Comparison of ENCODE assay signal across 8 cellular contexts in genomic region chr10:100998183-100998990, GRCh38. TPM values are rescaled to one million over a fixed set of nuclear protein-coding genes. Genes with fewer than 3 reads are reported as not detected.
DNase-seq lines count a peak whose midpoint lies in the region; ATAC-seq and TF ChIP-seq lines count a peak whose summit lies in the region.

No MANE protein-coding gene starts in this region.

- H3K4me3 Mint-ChIP-seq in CD8-positive, alpha-beta memory T cell: peak overlapping the region; percentile 85 to 99 (median 89)
- H3K4me3 Mint-ChIP-seq in T-helper 1 cell treated with Interleukin-12 subunit alpha and Interleukin-12 subunit beta and Interleukin-4 antibody, amounts not matched to agents 30 μg/mL and 1 μg/mL, for 36 hours: peak overlapping the region; percentile 88

- peak overlapping the region; percentile 72 for H3K4me3 ChIP-seq in CD8-positive, alpha-beta memory T cell (ENCODE audit: low read length)
- peak overlapping the region; percentile 96 for H3K4me3 ChIP-seq in left ventricle myocardium inferior

- ATAC-seq in GM21825 (IDR thresholded peaks at IDR 0.05; ENCODE audit: unreplicated experiment): peak; percentile 30
- ATAC-seq in HG03520 (IDR thresholded peaks at IDR 0.05; ENCODE audit: unreplicated experiment): no peak

- H3K27ac ChIP-seq in CD8-positive, alpha-beta memory T cell (ENCODE audit: low read depth, low read length): peak overlapping the region; percentile 78
- H3K27ac ChIP-seq in left ventricle myocardium inferior (replicated peaks): peak overlapping the region; percentile 100

- intact Hi-C loops in left ventricle myocardium inferior (cut with micrococcal nuclease) (no loop called here), posterior vena cava (cut with DNase I) (loop anchor here in 1 of 2 donors (2.0 kb wide), 1 partner anchor 14 kb away; no protein-coding TSS in a partner anchor)

- POLR2A ChIA-PET in CD8-positive, alpha-beta memory T cell (lab: Charles Lee): interaction anchor here (0.8 to 1.9 kb wide), 4 partner anchors 10 to 52 kb away, joined by 3 to 10 read pairs (median 5); partner anchors contain the start of genes MRPL43 and TWNK

- H3K27me3 ChIP-seq in CD8-positive, alpha-beta memory T cell (ENCODE audit: insufficient read depth, low read length, poor library complexity, severe bottlenecking): no peaks in the 10 kb centered on the region
- no peaks in the 10 kb centered on the region for H3K27me3 ChIP-seq in left ventricle myocardium inferior (ENCODE audit: low read depth)

- peaks cover 21 to 35% (median 23%) of the 10 kb centered on the region in 3 donors for H3K4me1 Mint-ChIP-seq in CD8-positive, alpha-beta memory T cell
- H3K4me1 Mint-ChIP-seq in T-helper 1 cell treated with Interleukin-12 subunit alpha and Interleukin-12 subunit beta and Interleukin-4 antibody, amounts not matched to agents 30 μg/mL and 1 μg/mL, for 36 hours (ENCODE audit: low read depth): peaks cover 18% of the 10 kb centered on the region

- H3K4me1 ChIP-seq in CD8-positive, alpha-beta memory T cell (ENCODE audit: insufficient read depth, low read length): peaks cover 24% of the 10 kb centered on the region
- peaks cover 69% of the 10 kb centered on the region for H3K4me1 ChIP-seq in left ventricle myocardium inferior

- CTCF ChIA-PET in CD8-positive, alpha-beta memory T cell (lab: Charles Lee): interaction anchor here (0.8 to 6.5 kb wide), 18 partner anchors 11 to 437 kb away, joined by 3 to 98 read pairs (median 6); partner anchors contain the start of genes MRPL43, PDZD7, SEMA4G and SFXN3

- no peaks in the 10 kb centered on the region for H3K27me3 Mint-ChIP-seq in CD8-positive, alpha-beta memory T cell
- no peaks in the 10 kb centered on the region for H3K27me3 Mint-ChIP-seq in T-helper 1 cell treated with Interleukin-12 subunit alpha and Interleukin-12 subunit beta and Interleukin-4 antibody, amounts not matched to agents 30 μg/mL and 1 μg/mL, for 36 hours (ENCODE audit: low read depth)

- peak overlapping the region; percentile 85 to 97 (median 92) for H3K27ac Mint-ChIP-seq in CD8-positive, alpha-beta memory T cell
- peak overlapping the region; percentile 87 for H3K27ac Mint-ChIP-seq in T-helper 1 cell treated with Interleukin-12 subunit alpha and Interleukin-12 subunit beta and Interleukin-4 antibody, amounts not matched to agents 30 μg/mL and 1 μg/mL, for 36 hours

- no peaks in the 10 kb centered on the region for H3K9me3 ChIP-seq in CD8-positive, alpha-beta memory T cell (ENCODE audit: low read length)
- no peaks in the 10 kb centered on the region for H3K9me3 ChIP-seq in left ventricle myocardium inferior (replicated peaks)

- DNase-seq in CD8-positive, alpha-beta memory T cell: peak; percentile 54 to 81 (median 56)
- DNase-seq in NCI-H146 (lab: John Stamatoyannopoulos, UW) (peak; percentile 96), anterior cingulate cortex (lab: John Stamatoyannopoulos, UW) (peak; percentile 5 to 96 (median 84)), left ventricle myocardium inferior (peak; percentile 84), posterior vena cava (ENCODE audit: low spot score) (peak; percentile 91)

- H3K36me3 ChIP-seq in CD8-positive, alpha-beta memory T cell (ENCODE audit: insufficient read depth, low read length): no peaks in the 10 kb centered on the region
- H3K36me3 ChIP-seq in left ventricle myocardium inferior: peaks cover 18% of the 10 kb centered on the region

- TF ChIP-seq CTCF in left ventricle myocardium inferior (IDR thresholded peaks at IDR 0.05; ENCODE audit: borderline replicate concordance): no peak

- peaks cover 0 to 32% (median 3%) of the 10 kb centered on the region in 3 donors for H3K36me3 Mint-ChIP-seq in CD8-positive, alpha-beta memory T cell
- H3K36me3 Mint-ChIP-seq in T-helper 1 cell treated with Interleukin-12 subunit alpha and Interleukin-12 subunit beta and Interleukin-4 antibody, amounts not matched to agents 30 μg/mL and 1 μg/mL, for 36 hours (ENCODE audit: low read depth): peaks cover 11% of the 10 kb centered on the region

- H3K9me3 Mint-ChIP-seq in CD8-positive, alpha-beta memory T cell: no peaks in the 10 kb centered on the region
- no peaks in the 10 kb centered on the region for H3K9me3 Mint-ChIP-seq in T-helper 1 cell treated with Interleukin-12 subunit alpha and Interleukin-12 subunit beta and Interleukin-4 antibody, amounts not matched to agents 30 μg/mL and 1 μg/mL, for 36 hours

RNA-seq across cellular contexts. Expression of gene LZTS2, which starts 1.2 kb away (rescaled TPM):
- total RNA-seq in CD8-positive, alpha-beta memory T cell: 10 to 100 TPM; 10.9 to 11.5 TPM
- polyA plus RNA-seq in CD8-positive, alpha-beta memory T cell: 19.7 TPM
- total RNA-seq in left ventricle myocardium inferior: 35.6 TPM
- total RNA-seq in posterior vena cava: 10 to 100 TPM; 71.4 to 91.3 TPM

RNA-seq across cellular contexts. Expression of gene TWNK, which starts 11.0 kb away (rescaled TPM):
- total RNA-seq in CD8-positive, alpha-beta memory T cell: 10 to 100 TPM; 40.6 to 44.3 TPM
- 8.2 TPM for polyA plus RNA-seq in CD8-positive, alpha-beta memory T cell
- total RNA-seq in left ventricle myocardium inferior (7.3 TPM), posterior vena cava (1 to 10 TPM; 5.2 to 5.6 TPM)

RNA-seq across cellular contexts. Expression of gene MRPL43, which starts 11.1 kb away (rescaled TPM):
- total RNA-seq in CD8-positive, alpha-beta memory T cell: 10 to 100 TPM; 62.5 to 62.8 TPM
- 129 TPM for polyA plus RNA-seq in CD8-positive, alpha-beta memory T cell
- 49.7 TPM for total RNA-seq in left ventricle myocardium inferior
- total RNA-seq in posterior vena cava: 10 to 100 TPM; 48.6 to 53.9 TPM

RNA-seq across cellular contexts. Expression of gene SEMA4G, which starts 29.1 kb away (rescaled TPM):
- total RNA-seq in CD8-positive, alpha-beta memory T cell: under 1 TPM; 0.49 to 0.57 TPM
- 0.06 TPM for polyA plus RNA-seq in CD8-positive, alpha-beta memory T cell
- total RNA-seq in left ventricle myocardium inferior (0.52 TPM), posterior vena cava (1 to 10 TPM; 1.1 to 1.6 TPM)

RNA-seq across cellular contexts. Expression of gene PDZD7, which starts 32.5 kb away (rescaled TPM):
- under 1 TPM; 0.31 to 0.33 TPM for total RNA-seq in CD8-positive, alpha-beta memory T cell
- 0.23 TPM for polyA plus RNA-seq in CD8-positive, alpha-beta memory T cell
- total RNA-seq in left ventricle myocardium inferior: 0.27 TPM
- total RNA-seq in posterior vena cava: under 1 TPM; 0.48 to 0.83 TPM
